Comparison of ENCODE assay signal across 8 cellular contexts in genomic region chr15:33068531-33068990, GRCh38.
DNase-seq lines count a peak whose midpoint lies in the region; ATAC-seq and TF ChIP-seq lines count a peak whose summit lies in the region.

No MANE protein-coding gene starts in this region.

- no peak for TF ChIP-seq POLR2A in testis (IDR thresholded peaks at IDR 0.05)

- intact Hi-C loops in testis (cut with DNase I; ENCODE audit: low total_unique reads) = no loop called here

- ATAC-seq in GM18868 (IDR thresholded peaks at IDR 0.05; ENCODE audit: unreplicated experiment) (peak; percentile 19), HG02885 (IDR thresholded peaks at IDR 0.05; ENCODE audit: poor library complexity, unreplicated experiment) (no peak), GM18498 (IDR thresholded peaks at IDR 0.05; ENCODE audit: unreplicated experiment) (no peak)

- DNase-seq in NCI-H774 (lab: John Stamatoyannopoulos, UW) (peak; percentile 62), foreskin fibroblast (peak; percentile 60 to 68), retina (peak; percentile 22), testis (no peak), NK-92 (lab: John Stamatoyannopoulos, UW; ENCODE audit: unreplicated experiment) (no peak)

- H3K4me3 ChIP-seq in foreskin fibroblast (ENCODE audit: low read depth in 1 of 2, low read length in 2 of 2) (peak overlapping the region in 1 of 2 donors; percentile 42), testis (no peak overlapping the region)

- H3K27me3 ChIP-seq in testis = no peaks in the 10 kb centered on the region

- H3K36me3 ChIP-seq in testis (ENCODE audit: low read depth, missing control alignments) = no peaks in the 10 kb centered on the region

- H3K9me3 ChIP-seq in testis = no peaks in the 10 kb centered on the region

- TF ChIP-seq CTCF in foreskin fibroblast (IDR thresholded peaks at IDR 0.05; ENCODE audit: low read depth, low read length) (no peak), testis (IDR thresholded peaks at IDR 0.05) (no peak)

- 57 to 58% methylated on average over 7 to 8 of the region's 8 CpGs for WGBS in testis, 2 donors

- no peaks in the 10 kb centered on the region for H3K4me1 ChIP-seq in testis

- H3K27ac ChIP-seq in testis = no peak overlapping the region

Comparison
In these comparisons a context has a peak if more than half of its experiments do, and no peak if none do; other contexts are left out.
1. DNase-seq: peak in NCI-H774 (single experiment), foreskin fibroblast (2 of 2) and retina (single experiment); none in testis (single experiment) and NK-92 (single experiment).